In genomic region chr19:45632468-45633196, GRCh38 we compare ENCODE assay signal across 1 cellular context.
TF ChIP-seq lines count a peak whose summit lies in the region.

No MANE protein-coding gene starts in this region.

TF ChIP-seq in GM23338, 12 proteins besides CTCF, POLR2A, EP300 and RAD21:
- no peak for TF ChIP-seq REST (IDR thresholded peaks at IDR 0.05; ENCODE audit: unreplicated experiment)
- TF ChIP-seq JUNB (IDR thresholded peaks at IDR 0.05; ENCODE audit: unreplicated experiment): no peak
- no peak for TF ChIP-seq ZNF462 (CRISPR knock-in tag; IDR thresholded peaks at IDR 0.05)
- TF ChIP-seq POLR2AphosphoS5 (IDR thresholded peaks at IDR 0.05; ENCODE audit: low read depth): 0 out of 2 replicates have a peak, but pooled peaks have one; percentile 35
- TF ChIP-seq ZNF114 (CRISPR knock-in tag; IDR thresholded peaks at IDR 0.05): no peak
- TF ChIP-seq STAT1 (IDR thresholded peaks at IDR 0.05; ENCODE audit: unreplicated experiment): no peak
- TF ChIP-seq ZNF331 (CRISPR knock-in tag; IDR thresholded peaks at IDR 0.05; ENCODE audit: low read depth): no peak
- peak; percentile 99 for TF ChIP-seq CREB1 (CRISPR knock-in tag; IDR thresholded peaks at IDR 0.05; ENCODE audit: low read depth)
- no peak for TF ChIP-seq NANOG (IDR thresholded peaks at IDR 0.05; ENCODE audit: borderline replicate concordance)
- TF ChIP-seq EZH2phosphoT487 (IDR thresholded peaks at IDR 0.05; ENCODE audit: unreplicated experiment): no peak
- no peak for TF ChIP-seq ETS1 (IDR thresholded peaks at IDR 0.05)
- no peak for TF ChIP-seq EZH2 (IDR thresholded peaks at IDR 0.05; ENCODE audit: low read depth, unreplicated experiment)
TF ChIP-seq in GM23338: peak in this region for 2.
